In the genomic region with DNA sequence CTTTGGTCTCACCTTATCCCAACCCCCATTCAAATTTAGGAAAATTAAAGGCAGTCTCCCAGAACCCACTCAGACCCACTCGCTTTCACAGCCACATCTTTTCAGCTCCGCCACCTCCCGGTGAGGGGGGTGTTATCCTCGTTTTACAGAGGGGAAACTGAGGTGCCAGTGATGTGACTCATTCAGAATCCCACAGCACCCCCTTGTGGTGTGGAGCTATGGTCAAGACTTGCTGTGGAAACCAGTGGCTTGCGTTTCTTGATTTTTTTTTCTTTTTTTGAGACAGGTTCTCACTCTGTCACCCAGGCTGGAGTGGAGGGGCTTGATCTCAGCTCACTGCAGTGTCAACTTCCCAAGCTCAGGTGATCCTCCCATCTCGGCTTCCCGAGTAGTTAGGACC, we compare ENCODE assay signal across 9 cellular contexts. TPM values are rescaled to one million over a fixed set of nuclear protein-coding genes. Genes with fewer than 3 reads are reported as not detected.
DNase-seq lines count a peak whose midpoint lies in the region; ATAC-seq and TF ChIP-seq lines count a peak whose summit lies in the region.
"Had no signal": no experiment of that assay in that cellular context is flagged by ENCODE, and none has a peak within 500 bp of the region (broad histone marks: within the 10 kb centered on the region; RNA-seq: fewer than 3 reads in every experiment).

No MANE protein-coding gene starts in this region.

- DNase-seq in activated CD4-positive, CD25-positive, alpha-beta regulatory T cell treated with anti-CD3 and anti-CD28 coated beads, Interleukin-2, amount 50 U/mL, for 72 hours, result peak; percentile 37
- DNase-seq in SK-MEL-5 (ENCODE audit: low read depth, low spot score) (peak; percentile 33), epithelial cell of esophagus (ENCODE audit: low read depth) (no peak), mucosa of gallbladder (ENCODE audit: low spot score) (no peak)
- peak in 2 of 3 donors; percentile 11 to 14 for DNase-seq in stimulated activated CD4-positive, alpha-beta T cell treated with anti-CD3 and anti-CD28 coated beads, TNF-alpha, amount 100 ng/mL, for 48 hours (ENCODE audit: low read depth in 3 of 3)
- DNase-seq: activated B cell treated with CpG ODN at 0.5 μM for 24 hours had no signal

- in situ Hi-C loops in SK-MEL-5 (cut with HindIII; ENCODE audit: low pct_unique_long_range_greater_than_20kb, low sequenced_read_pairs), result loop anchor here (25.0 kb wide), 1 partner anchor 416 kb away; no protein-coding TSS in a partner anchor

- TF ChIP-seq CTCF in epithelial cell of esophagus (IDR thresholded peaks at IDR 0.05; ENCODE audit: insufficient read depth, low read depth, low read length, missing control alignments), result peak; percentile 27

- no peak overlapping the region for H3K4me3 ChIP-seq in epithelial cell of esophagus (ENCODE audit: low read length)

- no peak for ATAC-seq in activated CD4-positive, CD25-positive, alpha-beta regulatory T cell treated with anti-CD3 and anti-CD28 coated beads, Interleukin-2, amount 50 U/mL, for 24 hours
- no peak for ATAC-seq in HG03571 (IDR thresholded peaks at IDR 0.05; ENCODE audit: unreplicated experiment)
- no peak for ATAC-seq in GM21367 (IDR thresholded peaks at IDR 0.05; ENCODE audit: unreplicated experiment)

RNA-seq across cellular contexts. Expression of gene SLC35G1, which starts 27.6 kb away (rescaled TPM):
- total RNA-seq in SK-MEL-5 (2014; rRNA removed; shearing (Covaris generic)), result 9.7 and 10.9 TPM in 2 replicates
- polyA plus RNA-seq in SK-MEL-5 (2015; cell fraction: cytosol; rRNA removed), result 18.4 and 22.3 TPM in 2 replicates
- 14.1 and 20.4 TPM in 2 replicates for polyA plus RNA-seq in SK-MEL-5 (2015; cell fraction: nucleus; rRNA removed)
- 1.6 TPM for total RNA-seq in mucosa of gallbladder

Comparison
In these comparisons a context has a peak if more than half of its experiments do, and no peak if none do; other contexts are left out.
1. DNase-seq: peak in activated CD4-positive, CD25-positive, alpha-beta regulatory T cell treated with anti-CD3 and anti-CD28 coated beads, Interleukin-2, amount 50 U/mL, for 72 hours (single experiment), SK-MEL-5 (single experiment) and stimulated activated CD4-positive, alpha-beta T cell treated with anti-CD3 and anti-CD28 coated beads, TNF-alpha, amount 100 ng/mL, for 48 hours (2 of 3); none in epithelial cell of esophagus (single experiment) and mucosa of gallbladder (single experiment).